8 cellular contexts compared by ENCODE assay signal in the genomic region with DNA sequence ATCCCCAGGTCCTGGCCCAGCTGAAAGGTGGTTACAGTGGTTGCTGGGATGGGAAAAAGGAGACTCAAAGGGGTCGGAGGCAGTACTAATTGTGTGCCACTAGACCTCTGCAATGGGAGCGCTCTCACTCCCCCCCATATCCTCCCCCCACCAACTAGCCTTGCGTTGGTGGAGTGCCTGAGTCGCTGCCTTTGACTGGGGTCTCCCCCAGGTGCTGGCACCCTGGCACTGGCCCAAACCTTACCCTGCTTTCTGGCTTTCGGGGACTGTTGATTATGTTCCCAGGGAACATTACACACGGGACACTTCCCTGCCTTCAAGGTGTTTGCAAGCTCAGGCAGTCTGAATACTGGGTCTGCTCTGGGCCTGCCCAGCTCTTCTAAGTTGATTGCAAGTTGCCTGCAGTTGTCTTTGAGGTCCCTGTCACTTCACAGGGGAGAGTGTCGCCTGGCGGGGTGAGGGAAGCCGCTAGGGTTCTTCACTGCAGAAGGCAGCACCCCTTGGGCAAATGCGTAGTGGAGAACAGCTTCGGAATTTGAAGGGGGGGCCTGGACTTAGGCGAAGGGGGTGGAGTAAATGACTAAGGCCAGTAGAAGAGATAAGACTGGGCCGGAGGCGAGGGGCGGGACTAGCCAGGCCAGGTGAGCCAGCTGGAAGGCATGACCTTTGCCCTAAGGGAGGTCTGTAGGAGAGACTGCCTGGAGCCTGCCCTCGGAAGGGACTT.
DNase-seq lines count a peak whose midpoint lies in the region; ATAC-seq lines count a peak whose summit lies in the region.

No MANE protein-coding gene starts in this region.

- peaks cover 0 to 1% (median 0%) of the 10 kb centered on the region in 8 donors for H3K9me3 Mint-ChIP-seq in CD4-positive, alpha-beta memory T cell
- H3K9me3 Mint-ChIP-seq in central memory CD8-positive, alpha-beta T cell, result no peaks in the 10 kb centered on the region

- no peaks in the 10 kb centered on the region for H3K36me3 ChIP-seq in CD4-positive, alpha-beta memory T cell (ENCODE audit: insufficient read depth, low read length)
- H3K36me3 ChIP-seq in mucosa of stomach (ENCODE audit: control insufficient read depth, insufficient read depth, low read length), result no peaks in the 10 kb centered on the region

- peak overlapping the region; percentile 68 to 73 for H3K4me3 ChIP-seq in CD4-positive, alpha-beta memory T cell (ENCODE audit: low read length in 2 of 2)
- peak overlapping the region; percentile 57 for H3K4me3 ChIP-seq in mucosa of stomach (ENCODE audit: low read length)

- intact Hi-C loops in CD4-positive, alpha-beta memory T cell (cut with micrococcal nuclease), result loop anchor here (5.0 kb wide), 2 partner anchors 177 to 368 kb away; partner anchors contain the start of genes COPRS and EVI2B

- H3K4me1 Mint-ChIP-seq in CD4-positive, alpha-beta memory T cell, result peaks cover 53 to 69% (median 63%) of the 10 kb centered on the region in 4 donors
- H3K4me1 Mint-ChIP-seq in central memory CD8-positive, alpha-beta T cell, result peaks cover 66% of the 10 kb centered on the region

- peak overlapping the region; percentile 93 for H3K9ac ChIP-seq in mucosa of stomach (ENCODE audit: low read length)

- H3K4me1 ChIP-seq in CD4-positive, alpha-beta memory T cell (ENCODE audit: insufficient read depth, low read length), result peaks cover 64% of the 10 kb centered on the region
- H3K4me1 ChIP-seq in mucosa of stomach (ENCODE audit: control insufficient read depth, insufficient read depth, low read length), result peaks cover 64% of the 10 kb centered on the region

- no peak for ATAC-seq in central memory CD8-positive, alpha-beta T cell (replicated peaks; ENCODE audit: extremely low read depth, poor library complexity, severe bottlenecking)
- ATAC-seq in HG03378 (IDR thresholded peaks at IDR 0.05; ENCODE audit: unreplicated experiment) (no peak), HG02852 (IDR thresholded peaks at IDR 0.05; ENCODE audit: unreplicated experiment) (no peak)

- H3K27me3 ChIP-seq in CD4-positive, alpha-beta memory T cell (ENCODE audit: insufficient read depth, low read length), result no peaks in the 10 kb centered on the region
- H3K27me3 ChIP-seq in mucosa of stomach (ENCODE audit: control insufficient read depth, insufficient read depth, low read length), result no peaks in the 10 kb centered on the region

- CTCF ChIA-PET in CD4-positive, alpha-beta memory T cell (lab: Charles Lee; ENCODE audit: partially characterized antibody), result interaction anchor here (1.0 to 2.8 kb wide), 2 partner anchors 16 to 35 kb away, joined by 4 to 10 read pairs; no protein-coding TSS in a partner anchor

- peak overlapping the region; percentile 79 for H3K27ac ChIP-seq in CD4-positive, alpha-beta memory T cell (ENCODE audit: low read depth, low read length)

- H3K9me3 ChIP-seq in CD4-positive, alpha-beta memory T cell (ENCODE audit: control insufficient read depth in 1 of 2, low read length in 2 of 2), result no peaks in the 10 kb centered on the region
- no peaks in the 10 kb centered on the region for H3K9me3 ChIP-seq in mucosa of stomach (ENCODE audit: control insufficient read depth, low read length)

- peaks cover 0 to 2% of the 10 kb centered on the region in 2 donors for H3K36me3 Mint-ChIP-seq in CD4-positive, alpha-beta memory T cell
- peaks cover 1% of the 10 kb centered on the region for H3K36me3 Mint-ChIP-seq in central memory CD8-positive, alpha-beta T cell (ENCODE audit: insufficient read depth)

- H3K27me3 Mint-ChIP-seq in CD4-positive, alpha-beta memory T cell, result no peaks in the 10 kb centered on the region
- H3K27me3 Mint-ChIP-seq in central memory CD8-positive, alpha-beta T cell, result no peaks in the 10 kb centered on the region

- DNase-seq in CD4-positive, alpha-beta memory T cell, result peak in 1 of 5 donors; percentile 60
- DNase-seq in NCI-H2196 (lab: John Stamatoyannopoulos, UW; ENCODE audit: unreplicated experiment) (peak; percentile 7), NCI-H1092 treated with DMSO at 0.1 percent for 48 hours (lab: John Stamatoyannopoulos, UW) (no peak), NK-92 (lab: John Stamatoyannopoulos, UW; ENCODE audit: unreplicated experiment) (no peak)
- DNase-seq in central memory CD8-positive, alpha-beta T cell (ENCODE audit: low spot score in 2 of 2), result no peak

- H3K27ac Mint-ChIP-seq in CD4-positive, alpha-beta memory T cell, result peak overlapping the region; percentile 73 to 99 (median 94)
- H3K27ac Mint-ChIP-seq in central memory CD8-positive, alpha-beta T cell (ENCODE audit: low read depth), result peak overlapping the region; percentile 90

- POLR2A ChIA-PET in CD4-positive, alpha-beta memory T cell (lab: Charles Lee; ENCODE audit: partially characterized antibody), result interaction anchor here (1.2 to 11.3 kb wide), 12 partner anchors 9 to 653 kb away, joined by 3 to 332 read pairs (median 7); partner anchors contain the start of genes EVI2A and RHOT1

- H3K4me3 Mint-ChIP-seq in CD4-positive, alpha-beta memory T cell, result peak overlapping the region; percentile 90 to 95 (median 92)
- H3K4me3 Mint-ChIP-seq in central memory CD8-positive, alpha-beta T cell, result peak overlapping the region; percentile 88
